ENCODE assay signal across 20 cellular contexts in the genomic region with DNA sequence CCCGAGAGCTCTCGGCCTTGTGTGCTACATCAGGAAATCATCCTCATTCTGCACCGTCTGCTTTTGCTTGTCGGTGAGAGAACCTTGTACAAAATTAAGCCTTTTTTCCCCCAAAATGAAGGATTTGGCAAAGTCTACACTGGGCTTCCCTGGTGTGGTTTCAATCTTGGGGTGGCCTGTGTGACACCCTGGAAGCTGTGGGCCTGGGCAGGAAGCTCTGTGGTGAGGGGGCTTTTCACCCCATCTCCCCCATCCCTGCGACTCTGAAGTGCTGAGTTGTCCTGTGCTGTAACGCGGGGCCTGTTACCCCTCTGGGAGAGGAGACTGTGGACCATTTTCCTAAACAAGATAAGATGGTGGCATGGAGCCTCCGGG. TPM values are rescaled to one million over a fixed set of nuclear protein-coding genes. Genes with fewer than 3 reads are reported as not detected.
DNase-seq lines count a peak whose midpoint lies in the region; ATAC-seq and TF ChIP-seq lines count a peak whose summit lies in the region.
"Had no signal": no experiment of that assay in that cellular context is flagged by ENCODE, and none has a peak within 500 bp of the region (broad histone marks: within the 10 kb centered on the region; RNA-seq: fewer than 3 reads in every experiment).

No MANE protein-coding gene starts in this region.

- no peak overlapping the region for H2AFZ ChIP-seq in smooth muscle cell (ENCODE audit: low read depth)

- no peak overlapping the region for H3K9ac ChIP-seq in smooth muscle cell (ENCODE audit: low read depth)

- DNase-seq in activated CD4-positive, alpha-beta T cell treated with anti-CD3 and anti-CD28 coated beads for 36 hours: peak; percentile 6
- DNase-seq in activated CD4-positive, alpha-beta T cell treated with anti-CD3 and anti-CD28 coated beads, Interleukin-2, amount 50 U/mL, for 4 hours: no peak
- DNase-seq in H7 (peak; percentile 45), smooth muscle cell (lab: John Stamatoyannopoulos, UW; ENCODE audit: unreplicated experiment) (no peak), NCI-H524 treated with DMSO at 0.1 percent for 48 hours (lab: John Stamatoyannopoulos, UW) (no peak), Calu3 (no peak)
- no peak for DNase-seq in activated naive CD8-positive, alpha-beta T cell treated with anti-CD3 and anti-CD28 coated beads for 36 hours
- DNase-seq: brain microvascular endothelial cell, Karpas-422, NCI-H1092 treated with DMSO at 0.1 percent for 48 hours, NCI-H526 treated with DMSO at 0.1 percent for 48 hours, PC-3, SJCRH30, trophoblast cell had no signal

- H3K4me3 Mint-ChIP-seq in activated CD4-positive, alpha-beta T cell treated with anti-CD3 and anti-CD28 coated beads for 36 hours: no peak overlapping the region
- no peak overlapping the region for H3K4me3 Mint-ChIP-seq in activated naive CD8-positive, alpha-beta T cell treated with anti-CD3 and anti-CD28 coated beads for 36 hours
- no peak overlapping the region for H3K4me3 Mint-ChIP-seq in Calu3 (ENCODE audit: low read depth, unreplicated experiment)
- H3K4me3 Mint-ChIP-seq: H9 had no signal

- H3F3A ChIP-seq in smooth muscle cell (ENCODE audit: low read depth): peaks cover 7% of the 10 kb centered on the region

- H3K9me3 Mint-ChIP-seq in activated CD4-positive, alpha-beta T cell treated with anti-CD3 and anti-CD28 coated beads for 36 hours (ENCODE audit: low read depth): peaks cover 3% of the 10 kb centered on the region
- H3K9me3 Mint-ChIP-seq in activated naive CD8-positive, alpha-beta T cell treated with anti-CD3 and anti-CD28 coated beads for 36 hours: peaks cover 11% of the 10 kb centered on the region
- H3K9me3 Mint-ChIP-seq in Calu3 (ENCODE audit: low read depth, unreplicated experiment): no peaks in the 10 kb centered on the region

- peaks cover 4% of the 10 kb centered on the region for H3K79me2 ChIP-seq in smooth muscle cell (ENCODE audit: low read depth)

- no peak for TF ChIP-seq CTCF in smooth muscle cell (IDR thresholded peaks at IDR 0.05; ENCODE audit: borderline replicate concordance, insufficient read depth, poor library complexity, severe bottlenecking)
- no peak for TF ChIP-seq CTCF in Calu3 (IDR thresholded peaks at IDR 0.05; ENCODE audit: unreplicated experiment)

- CTCF ChIA-PET in activated CD4-positive, alpha-beta T cell treated with anti-CD3 and anti-CD28 coated beads for 36 hours (lab: Charles Lee): no interaction called here
- CTCF ChIA-PET in Calu3 (lab: Charles Lee): interaction anchor here (0.5 kb wide), 1 partner anchor 7 kb away, joined by 3 read pairs; no protein-coding TSS in a partner anchor

- H3K4me1 ChIP-seq in smooth muscle cell (ENCODE audit: low read depth): peaks cover 19% of the 10 kb centered on the region
- H3K4me1 ChIP-seq: gastrocnemius medialis, SJCRH30 had no signal

- H3K27me3 ChIP-seq in H7 (ENCODE audit: control insufficient read depth, insufficient read depth, low read length) (peaks cover 9% of the 10 kb centered on the region), smooth muscle cell (ENCODE audit: low read depth) (no peaks in the 10 kb centered on the region)
- H3K27me3 ChIP-seq: brain microvascular endothelial cell, ovary, SJCRH30 had no signal

- no peaks in the 10 kb centered on the region for H4K20me1 ChIP-seq in smooth muscle cell (ENCODE audit: low read depth)

- peak overlapping the region; percentile 96 for H3K27ac ChIP-seq in smooth muscle cell (ENCODE audit: low read depth)
- H3K27ac ChIP-seq: C4-2B, coronary artery, gastrocnemius medialis, ovary, SJCRH30 had no signal

- H3K4me1 Mint-ChIP-seq in activated CD4-positive, alpha-beta T cell treated with anti-CD3 and anti-CD28 coated beads for 36 hours: peaks cover 68% of the 10 kb centered on the region
- H3K4me1 Mint-ChIP-seq in activated naive CD8-positive, alpha-beta T cell treated with anti-CD3 and anti-CD28 coated beads for 36 hours: peaks cover 73% of the 10 kb centered on the region
- H3K4me1 Mint-ChIP-seq in Calu3 (ENCODE audit: low read depth, unreplicated experiment): peaks cover 8% of the 10 kb centered on the region

- H3K36me3 ChIP-seq in H7 (replicated peaks; ENCODE audit: control insufficient read depth, insufficient read depth, low read length) (no peaks in the 10 kb centered on the region), smooth muscle cell (ENCODE audit: low read depth) (no peaks in the 10 kb centered on the region)
- H3K36me3 ChIP-seq: brain microvascular endothelial cell, gastrocnemius medialis, ovary, SJCRH30 had no signal

- H3K9me3 ChIP-seq in smooth muscle cell (replicated peaks; ENCODE audit: low read depth): peaks cover 3% of the 10 kb centered on the region
- H3K9me3 ChIP-seq: gastrocnemius medialis, ovary, SJCRH30 had no signal

- no TSS peak for BruUV-seq in Calu3 (replicated peaks; lab: Mats Ljungman, UMichigan)

- no peak overlapping the region for H3K4me2 ChIP-seq in smooth muscle cell

- POLR2A ChIA-PET in activated CD4-positive, alpha-beta T cell treated with anti-CD3 and anti-CD28 coated beads for 36 hours (lab: Charles Lee): no interaction called here

- H3K4me3 ChIP-seq in H7 (ENCODE audit: insufficient read depth, low read depth, low read length): no peak overlapping the region
- no peak overlapping the region for H3K4me3 ChIP-seq in smooth muscle cell
- H3K4me3 ChIP-seq: coronary artery, gastrocnemius medialis, ovary, SJCRH30 had no signal

- 98% methylated on average over 8 of the region's 8 CpGs for WGBS in smooth muscle cell (ENCODE audit: low lambda C conversion rate)

- intact Hi-C loops in activated CD4-positive, alpha-beta T cell treated with anti-CD3 and anti-CD28 coated beads for 36 hours (cut with DNase I, micrococcal nuclease): loop anchor here in 1 of 2 experiments (5.0 to 10.0 kb wide), 2 partner anchors 162 to 235 kb away; partner anchors contain the start of genes CCDC127, CEP72 and SDHA
- intact Hi-C loops in Calu3 (cut with micrococcal nuclease; ENCODE audit: unreplicated experiment): no loop called here

- ATAC-seq in activated CD4-positive, alpha-beta T cell treated with anti-CD3 and anti-CD28 coated beads for 36 hours: no peak
- ATAC-seq in GM21390 (IDR thresholded peaks at IDR 0.05; ENCODE audit: unreplicated experiment): no peak
- ATAC-seq: gastrocnemius medialis, PC-3 had no signal

- H3K27ac Mint-ChIP-seq in activated CD4-positive, alpha-beta T cell treated with anti-CD3 and anti-CD28 coated beads for 36 hours: peak overlapping the region; percentile 73
- peak overlapping the region; percentile 99 for H3K27ac Mint-ChIP-seq in activated naive CD8-positive, alpha-beta T cell treated with anti-CD3 and anti-CD28 coated beads for 36 hours
- H3K27ac Mint-ChIP-seq in Calu3 (ENCODE audit: unreplicated experiment): no peak overlapping the region

- H3K27me3 Mint-ChIP-seq in activated CD4-positive, alpha-beta T cell treated with anti-CD3 and anti-CD28 coated beads for 36 hours: no peaks in the 10 kb centered on the region
- H3K27me3 Mint-ChIP-seq in activated naive CD8-positive, alpha-beta T cell treated with anti-CD3 and anti-CD28 coated beads for 36 hours: no peaks in the 10 kb centered on the region
- no peaks in the 10 kb centered on the region for H3K27me3 Mint-ChIP-seq in Calu3 (ENCODE audit: unreplicated experiment)

- H3K36me3 Mint-ChIP-seq in activated CD4-positive, alpha-beta T cell treated with anti-CD3 and anti-CD28 coated beads for 36 hours (ENCODE audit: low read depth): peaks cover 13% of the 10 kb centered on the region
- H3K36me3 Mint-ChIP-seq in activated naive CD8-positive, alpha-beta T cell treated with anti-CD3 and anti-CD28 coated beads for 36 hours: peaks cover 58% of the 10 kb centered on the region
- H3K36me3 Mint-ChIP-seq in Calu3 (ENCODE audit: insufficient read depth, unreplicated experiment): no peaks in the 10 kb centered on the region

RNA-seq across cellular contexts. Expression of gene AHRR, which starts 55.4 kb away (rescaled TPM):
- 10 to 100 TPM; 15.1 to 20.5 TPM for total RNA-seq in activated CD4-positive, alpha-beta T cell treated with anti-CD3 and anti-CD28 coated beads for 36 hours
- 0.74 and 1.4 TPM in 2 replicates for total RNA-seq in H7 (2014; rRNA removed; shearing (Covaris generic))
- 10 to 100 TPM; 24.0 to 26.6 TPM for total RNA-seq in activated naive CD8-positive, alpha-beta T cell treated with anti-CD3 and anti-CD28 coated beads for 36 hours
- total RNA-seq in smooth muscle cell: 14.4 and 23.4 TPM in 2 replicates
- polyA plus RNA-seq in smooth muscle cell: 18.2 and 20.8 TPM in 2 replicates
- 1.3 TPM in 2 replicates for total RNA-seq in Calu3 (2022)

Comparison
In these comparisons a context has a peak if more than half of its experiments do, and no peak if none do; other contexts are left out.
1. DNase-seq: peak in activated CD4-positive, alpha-beta T cell treated with anti-CD3 and anti-CD28 coated beads for 36 hours (single experiment) and H7 (single experiment); none in activated CD4-positive, alpha-beta T cell treated with anti-CD3 and anti-CD28 coated beads, Interleukin-2, amount 50 U/mL, for 4 hours (0 of 2), activated naive CD8-positive, alpha-beta T cell treated with anti-CD3 and anti-CD28 coated beads for 36 hours (single experiment), smooth muscle cell (single experiment), NCI-H524 treated with DMSO at 0.1 percent for 48 hours (single experiment) and Calu3 (single experiment).